ENCODE assay signal across 26 cellular contexts in genomic region chr11:84660257-84660656, GRCh38.
"Had no signal": no experiment of that assay in that cellular context is flagged by ENCODE, and none has a peak within 500 bp of the region (broad histone marks: within the 10 kb centered on the region; RNA-seq: fewer than 3 reads in every experiment).

No MANE protein-coding gene starts in this region.

- H3K9me3 ChIP-seq: esophagus muscularis mucosa, esophagus squamous epithelium, gastrocnemius medialis, gastroesophageal sphincter, heart right ventricle had no signal

- H3K27me3 ChIP-seq: dorsolateral prefrontal cortex, esophagus muscularis mucosa, esophagus squamous epithelium, foreskin keratinocyte, gastrocnemius medialis, gastroesophageal sphincter, heart right ventricle had no signal

- H3K4me1 ChIP-seq: esophagus muscularis mucosa, esophagus squamous epithelium, foreskin keratinocyte, gastrocnemius medialis, gastroesophageal sphincter, heart right ventricle had no signal

- FAIRE-seq: colon, endometrium, endothelial cell of umbilical vein, frontal cortex had no signal

- H3K4me3 ChIP-seq: coronary artery, dorsolateral prefrontal cortex, esophagus muscularis mucosa, esophagus squamous epithelium, gastrocnemius medialis, gastroesophageal sphincter, heart right ventricle had no signal

- H3K36me3 ChIP-seq: esophagus muscularis mucosa, esophagus squamous epithelium, gastrocnemius medialis, gastroesophageal sphincter, heart right ventricle had no signal

- DNase-seq: cortex of kidney; dermis blood vessel endothelial cell; dorsolateral prefrontal cortex; effector CD4-positive, alpha-beta T cell; effector CD8-positive, alpha-beta T cell; effector memory CD4-positive, alpha-beta T cell; effector memory CD8-positive, alpha-beta T cell; endodermal cell; erythroblast; esophagus squamous epithelium; foreskin fibroblast; foreskin keratinocyte; foreskin melanocyte; gastrocnemius medialis; glutamatergic neuron; head of caudate nucleus; heart right ventricle had no signal

- H3K27ac ChIP-seq: coronary artery, dorsolateral prefrontal cortex, epithelial cell of prostate, esophagus muscularis mucosa, esophagus squamous epithelium, foreskin keratinocyte, gastrocnemius medialis, gastroesophageal sphincter, heart right ventricle had no signal

- ATAC-seq: effector memory CD8-positive, alpha-beta T cell; esophagus mucosa; foreskin keratinocyte; gastrocnemius medialis; gastroesophageal sphincter had no signal
